Comparison of ENCODE assay signal across 35 cellular contexts in the genomic region with DNA sequence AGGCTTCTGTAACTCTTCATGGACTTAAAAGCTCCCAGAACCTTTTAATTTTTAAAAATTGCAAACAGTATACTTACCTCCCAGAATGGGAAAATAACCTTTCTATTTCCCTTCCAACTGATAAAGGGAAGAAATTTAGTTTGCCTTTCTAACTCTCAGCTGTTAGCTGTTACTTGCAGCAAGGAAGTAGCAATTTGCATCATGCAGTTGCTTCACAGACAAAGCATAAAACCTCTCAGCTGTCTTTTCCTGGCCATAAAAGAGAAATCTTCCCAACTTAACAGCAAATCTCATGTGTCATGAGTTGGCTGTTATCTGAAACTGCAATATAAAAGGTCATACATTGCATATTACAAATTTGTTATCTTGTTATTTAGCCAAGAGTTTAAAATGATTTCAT. TPM values are rescaled to one million over a fixed set of nuclear protein-coding genes. Genes with fewer than 3 reads are reported as not detected.
DNase-seq lines count a peak whose midpoint lies in the region; ATAC-seq, FAIRE-seq and TF ChIP-seq lines count a peak whose summit lies in the region.
"Had no signal": no experiment of that assay in that cellular context is flagged by ENCODE, and none has a peak within 500 bp of the region (broad histone marks: within the 10 kb centered on the region; RNA-seq: fewer than 3 reads in every experiment).

No MANE protein-coding gene starts in this region.

- H3K4me3 ChIP-seq in left ventricle myocardium inferior (no peak overlapping the region), cardiac fibroblast (replicated peaks in 1 of 2; ENCODE audit: low read depth in 2 of 2, low read length in 2 of 2) (no peak overlapping the region), fibroblast of villous mesenchyme (ENCODE audit: low read depth, low read length) (no peak overlapping the region), smooth muscle cell (no peak overlapping the region)
- H3K4me3 ChIP-seq: gastrocnemius medialis, neural progenitor cell, right atrium auricular region, stomach had no signal

- H3K4me2 ChIP-seq in smooth muscle cell, result no peak overlapping the region
- H3K4me2 ChIP-seq: neural progenitor cell had no signal

- H3K27ac ChIP-seq in left ventricle myocardium inferior (replicated peaks) (no peak overlapping the region), smooth muscle cell (ENCODE audit: low read depth) (no peak overlapping the region)
- H3K27ac ChIP-seq: gastrocnemius medialis, neural progenitor cell, right atrium auricular region, stomach, WERI-Rb-1 had no signal

- H3F3A ChIP-seq in smooth muscle cell (ENCODE audit: low read depth), result no peaks in the 10 kb centered on the region

- ATAC-seq in Right ventricle myocardium superior (ENCODE audit: poor library complexity), result peak; percentile 38
- ATAC-seq: activated naive CD4-positive, alpha-beta T cell treated with anti-CD3 and anti-CD28 coated beads, Interleukin-2, amount 50 U/mL, for 72 hours; gastrocnemius medialis had no signal

- no peaks in the 10 kb centered on the region for H3K27me3 ChIP-seq in left ventricle myocardium inferior (ENCODE audit: low read depth)
- peaks cover 8% of the 10 kb centered on the region for H3K27me3 ChIP-seq in smooth muscle cell (ENCODE audit: low read depth)
- H3K27me3 ChIP-seq: gastrocnemius medialis, neural progenitor cell, right atrium auricular region, stomach had no signal

- H3K9me3 ChIP-seq in left ventricle myocardium inferior (replicated peaks) (peaks cover 3% of the 10 kb centered on the region), smooth muscle cell (replicated peaks; ENCODE audit: low read depth) (no peaks in the 10 kb centered on the region)
- H3K9me3 ChIP-seq: gastrocnemius medialis, right atrium auricular region, stomach had no signal

- no peak overlapping the region for H3K9ac ChIP-seq in smooth muscle cell (ENCODE audit: low read depth)
- H3K9ac ChIP-seq: neural progenitor cell had no signal

- no peaks in the 10 kb centered on the region for H3K36me3 ChIP-seq in left ventricle myocardium inferior
- no peaks in the 10 kb centered on the region for H3K36me3 ChIP-seq in smooth muscle cell (ENCODE audit: low read depth)
- H3K36me3 ChIP-seq: gastrocnemius medialis, neural progenitor cell, right atrium auricular region, stomach, WERI-Rb-1 had no signal

- no peak for FAIRE-seq in H54 (lab: Jason Lieb, UNC)
- FAIRE-seq: bronchial epithelial cell, colon, urothelium cell line had no signal

- TF ChIP-seq POLR2A in H54 (IDR thresholded peaks at IDR 0.05; ENCODE audit: low read depth, low read length), result no peak

- H3K79me2 ChIP-seq in smooth muscle cell (ENCODE audit: low read depth), result no peaks in the 10 kb centered on the region

- H3K4me1 ChIP-seq in left ventricle myocardium inferior (no peaks in the 10 kb centered on the region), smooth muscle cell (ENCODE audit: low read depth) (no peaks in the 10 kb centered on the region)
- H3K4me1 ChIP-seq: gastrocnemius medialis, neural progenitor cell, right atrium auricular region had no signal

- intact Hi-C loops in Right ventricle myocardium superior (cut with DNase I) (no loop called here), left ventricle myocardium inferior (cut with micrococcal nuclease) (no loop called here)

- no peaks in the 10 kb centered on the region for H4K20me1 ChIP-seq in smooth muscle cell (ENCODE audit: low read depth)

- TF ChIP-seq CTCF in left ventricle myocardium inferior (IDR thresholded peaks at IDR 0.05; ENCODE audit: borderline replicate concordance) (no peak), cardiac fibroblast (IDR thresholded peaks at IDR 0.05; ENCODE audit: low read depth, low read length) (no peak), fibroblast of villous mesenchyme (IDR thresholded peaks at IDR 0.05; ENCODE audit: insufficient read depth, low read depth, low read length) (no peak), smooth muscle cell (IDR thresholded peaks at IDR 0.05; ENCODE audit: borderline replicate concordance, insufficient read depth, poor library complexity, severe bottlenecking) (no peak)

- H2AFZ ChIP-seq in smooth muscle cell (ENCODE audit: low read depth), result peak overlapping the region; percentile 75
- H2AFZ ChIP-seq: neural progenitor cell had no signal

- no peak for DNase-seq in Right ventricle myocardium superior
- DNase-seq in left ventricle myocardium inferior, result no peak
- DNase-seq in cardiac fibroblast (ENCODE audit: low read depth in 2 of 2), result peak; percentile 5 to 11
- DNase-seq in fibroblast of villous mesenchyme (ENCODE audit: low read depth), result peak; percentile 54
- no peak for DNase-seq in smooth muscle cell (lab: John Stamatoyannopoulos, UW; ENCODE audit: unreplicated experiment)
- DNase-seq in H54 (ENCODE audit: insufficient read length, low spot score), result no peak
- DNase-seq in DMS53 treated with DMSO at 0.1 percent for 48 hours (lab: John Stamatoyannopoulos, UW; ENCODE audit: unreplicated experiment), result no peak
- no peak for DNase-seq in NCI-H226
- DNase-seq: activated CD4-positive, alpha-beta T cell treated with anti-CD3 and anti-CD28 coated beads for 48 hours; activated effector memory CD4-positive, alpha-beta T cell treated with Interleukin-2 at 50 U/mL for 16 hours; activated T-cell treated with anti-CD3 and anti-CD28 coated beads, Interleukin-2, amount 50 U/mL, for 1 hour; aorta; CD4-positive, alpha-beta T cell; effector memory CD4-positive, alpha-beta T cell; gastrocnemius medialis; hypothalamus; KG1; NCI-H1417 treated with DMSO at 0.1 percent for 48 hours; NCI-H2029 treated with DMSO at 0.1 percent for 48 hours; NCI-H2227 treated with DMSO at 0.1 percent for 48 hours; NCI-H526 treated with DMSO at 0.1 percent for 48 hours; stimulated activated CD4-positive, alpha-beta T cell treated with anti-CD3 and anti-CD28 coated beads, Interleukin-4, amount 100 ng/mL, for 1 hour; stomach; SW 1271; T1000; WERI-Rb-1 had no signal

RNA-seq across cellular contexts. Expression of a gene that starts 18.4 kb away (rescaled TPM):
- total RNA-seq in Right ventricle myocardium superior, result not detected
- not detected for total RNA-seq in left ventricle myocardium inferior
- not detected in 2 replicates for total RNA-seq in fibroblast of villous mesenchyme
- not detected in 2 replicates for total RNA-seq in smooth muscle cell
- polyA plus RNA-seq in smooth muscle cell, result not detected in 2 replicates
- total RNA-seq: activated CD8-positive, alpha-beta memory T cell treated with anti-CD3 and anti-CD28 coated beads for 36 hours; activated naive CD4-positive, alpha-beta T cell treated with anti-CD3 and anti-CD28 coated beads, Interleukin-2, amount 50 U/mL, for 72 hours; aorta; bronchial epithelial cell; CD4-positive, alpha-beta T cell; epithelial cell of proximal tubule; gastrocnemius medialis; H4; right atrium auricular region; stomach had no signal
- polyA plus RNA-seq: aorta, stomach had no signal

RNA-seq across cellular contexts. Expression of a gene that starts 34.6 kb away (rescaled TPM):
- total RNA-seq in Right ventricle myocardium superior (4.5 TPM), left ventricle myocardium inferior (4.2 TPM), fibroblast of villous mesenchyme (4.5 and 5.6 TPM in 2 replicates), smooth muscle cell (4.6 and 7.3 TPM in 2 replicates)
- polyA plus RNA-seq in smooth muscle cell, result 1.7 and 4.0 TPM in 2 replicates

RNA-seq across cellular contexts. Expression of a gene that starts 45.4 kb away (rescaled TPM):
- 3.3 TPM for total RNA-seq in Right ventricle myocardium superior
- 3.7 TPM for total RNA-seq in left ventricle myocardium inferior
- under 0.01 TPM in 1 of 2 replicates, not detected in the other for total RNA-seq in fibroblast of villous mesenchyme
- 0.13 and 0.31 TPM in 2 replicates for total RNA-seq in smooth muscle cell
- 0.05 TPM in 1 of 2 replicates, not detected in the other for polyA plus RNA-seq in smooth muscle cell
- total RNA-seq: activated CD8-positive, alpha-beta memory T cell treated with anti-CD3 and anti-CD28 coated beads for 36 hours; CD4-positive, alpha-beta T cell; epithelial cell of proximal tubule had no signal

Comparison
In these comparisons a context has a peak if more than half of its experiments do, and no peak if none do; other contexts are left out.
1. DNase-seq: peak in cardiac fibroblast (2 of 2) and fibroblast of villous mesenchyme (single experiment); none in Right ventricle myocardium superior (single experiment), left ventricle myocardium inferior (single experiment), smooth muscle cell (single experiment), H54 (single experiment), DMS53 treated with DMSO at 0.1 percent for 48 hours (single experiment) and NCI-H226 (single experiment).